28 cellular contexts compared by ENCODE assay signal in the genomic region with DNA sequence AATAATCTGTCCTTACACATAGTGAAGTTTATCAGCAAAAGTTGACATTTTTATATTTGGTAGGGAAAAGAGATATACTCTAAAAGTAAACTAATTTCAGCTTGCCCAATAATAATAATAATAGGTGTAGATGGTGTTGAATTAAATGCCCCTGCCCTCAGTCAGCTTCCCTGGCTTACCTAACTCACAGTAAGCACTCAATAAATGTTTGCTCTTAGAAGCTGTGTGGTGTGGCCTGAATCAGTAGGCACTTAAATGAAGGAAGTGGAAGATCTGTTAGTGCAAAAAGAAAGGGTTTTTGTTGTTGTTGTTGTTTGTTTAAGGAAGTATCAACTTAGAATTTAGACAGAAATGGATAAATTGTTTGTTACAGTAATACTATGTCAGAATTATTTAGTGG.
"Had no signal": no experiment of that assay in that cellular context is flagged by ENCODE, and none has a peak within 500 bp of the region (broad histone marks: within the 10 kb centered on the region; RNA-seq: fewer than 3 reads in every experiment).

No MANE protein-coding gene starts in this region.

- H3K9me3 Mint-ChIP-seq: nephron progenitor cell had no signal

- H3K9me3 ChIP-seq: heart right ventricle, lower lobe of right lung, pancreas, psoas muscle, right atrium auricular region, suprapubic skin, tibial artery, upper lobe of right lung had no signal

- H3K27me3 ChIP-seq: brain microvascular endothelial cell, foreskin keratinocyte, heart right ventricle, pancreas, right atrium auricular region, suprapubic skin, tibial artery, upper lobe of right lung had no signal

- DNase-seq: activated CD4-positive, alpha-beta T cell treated with anti-CD3 and anti-CD28 coated beads for 48 hours; activated CD4-positive, alpha-beta T cell treated with anti-CD3 and anti-CD28 coated beads, Interleukin-2, amount 50 U/mL, for 48 hours; activated CD8-positive, alpha-beta memory T cell treated with anti-CD3 and anti-CD28 coated beads for 24 hours; activated gamma-delta T cell; activated naive CD4-positive, alpha-beta T cell treated with anti-CD3 and anti-CD28 coated beads, Interleukin-2, amount 50 U/mL, for 16 hours; amniotic stem cell; brain microvascular endothelial cell; cortex of kidney; foreskin keratinocyte; heart right ventricle; kidney glomerular epithelial cell; lower lobe of right lung; nephron progenitor cell; pancreas; psoas muscle; stimulated activated CD4-positive, alpha-beta T cell treated with anti-CD3 and anti-CD28 coated beads, Interleukin-15, amount 100 ng/mL, for 24 hours; stimulated activated CD4-positive, alpha-beta T cell treated with anti-CD3 and anti-CD28 coated beads, Interleukin-2, amount 100 ng/mL, for 24 hours; stimulated activated naive CD4-positive, alpha-beta T cell; T-helper 1 cell; tibial artery; upper lobe of right lung had no signal

- ATAC-seq: activated CD4-positive, CD25-positive, alpha-beta regulatory T cell treated with anti-CD3 and anti-CD28 coated beads, Interleukin-2, amount 50 U/mL, for 24 hours; esophagus mucosa; foreskin keratinocyte; heart right ventricle; left lobe of liver; lower lobe of right lung; pancreas; psoas muscle; upper lobe of right lung had no signal

- H3K4me1 ChIP-seq: foreskin keratinocyte, psoas muscle had no signal

- H3K4me3 Mint-ChIP-seq: nephron progenitor cell had no signal

- H3K36me3 ChIP-seq: brain microvascular endothelial cell, heart right ventricle, lower lobe of right lung, pancreas, right atrium auricular region, suprapubic skin, tibial artery, upper lobe of right lung had no signal

- FAIRE-seq: astrocyte, endothelial cell of umbilical vein, pancreas had no signal

- H3K27ac ChIP-seq: brain microvascular endothelial cell, foreskin keratinocyte, heart right ventricle, lower lobe of right lung, pancreas, psoas muscle, right atrium auricular region, suprapubic skin, tibial artery, upper lobe of right lung had no signal

- H3K4me1 Mint-ChIP-seq: nephron progenitor cell had no signal

- H3K4me3 ChIP-seq: heart right ventricle, lower lobe of right lung, pancreas, psoas muscle, right atrium auricular region, suprapubic skin, tibial artery, upper lobe of right lung had no signal
